In genomic region chr3:125042725-125043406, GRCh38 we compare ENCODE assay signal across 11 cellular contexts. TPM values are rescaled to one million over a fixed set of nuclear protein-coding genes. Genes with fewer than 3 reads are reported as not detected.
DNase-seq lines count a peak whose midpoint lies in the region; ATAC-seq and TF ChIP-seq lines count a peak whose summit lies in the region.
"Had no signal": no experiment of that assay in that cellular context is flagged by ENCODE, and none has a peak within 500 bp of the region (broad histone marks: within the 10 kb centered on the region; RNA-seq: fewer than 3 reads in every experiment).

No MANE protein-coding gene starts in this region.

- H3K4me3 Mint-ChIP-seq in GM23338: no peak overlapping the region
- H3K4me3 Mint-ChIP-seq: activated CD8-positive, alpha-beta T cell treated with anti-CD3 and anti-CD28 coated beads for 36 hours; stimulated activated naive B cell treated with anti-CD40 and anti-IgM and Interleukin-4, amounts not matched to agents 10 μg/mL and 1 μg/mL and 100 μg/mL, for 72 hours had no signal

- peak overlapping the region; percentile 54 to 82 (median 55) for H3K9ac ChIP-seq in skeletal muscle tissue (ENCODE audit: low read depth in 1 of 3, low read length in 3 of 3)

- TF ChIP-seq CTCF in GM23338 (conservative IDR thresholded peaks at IDR 0.05; ENCODE audit: low read depth in 2 of 2): no peak
- no peak for TF ChIP-seq CTCF in dorsolateral prefrontal cortex (IDR thresholded peaks at IDR 0.05 in 54 of 56, conservative IDR thresholded peaks at IDR 0.05 in 2 of 56; ENCODE audit: low read depth in 1 of 56, partially characterized antibody in 56 of 56)
- no peak for TF ChIP-seq CTCF in right lobe of liver (IDR thresholded peaks at IDR 0.05)

- no peak overlapping the region for H2AFZ ChIP-seq in GM23338

- no peaks in the 10 kb centered on the region; the same call in 1 of the 2 replicates for H3F3A ChIP-seq in GM23338 (replicated peaks; ENCODE audit: low read depth)

- no peaks in the 10 kb centered on the region; the same call in 1 of the 2 replicates for H4K20me1 ChIP-seq in GM23338 (replicated peaks; ENCODE audit: insufficient read depth)

- DNase-seq in GM23338 (ENCODE audit: low spot score) (no peak), dorsolateral prefrontal cortex (no peak), right lobe of liver (no peak), activated gamma-delta T cell (lab: John Stamatoyannopoulos, UW) (no peak), NCI-H226 (no peak), NCI-H1930 (lab: John Stamatoyannopoulos, UW) (no peak)
- DNase-seq: activated CD8-positive, alpha-beta T cell treated with anti-CD3 and anti-CD28 coated beads for 36 hours; NCI-H1417 treated with DMSO at 0.1 percent for 48 hours; stimulated activated naive B cell treated with anti-CD40 and anti-IgM and Interleukin-4, amounts not matched to agents 10 μg/mL and 1 μg/mL and 100 μg/mL, for 72 hours had no signal

- intact Hi-C loops in dorsolateral prefrontal cortex (cut with DNase I) (no loop called here), right lobe of liver (cut with DNase I) (no loop called here)

- no peaks in the 10 kb centered on the region; the same call in 1 of the 2 replicates for H3K36me3 ChIP-seq in GM23338 (ENCODE audit: insufficient read depth)
- H3K36me3 ChIP-seq in right lobe of liver: no peaks in the 10 kb centered on the region
- H3K36me3 ChIP-seq in skeletal muscle tissue (ENCODE audit: control insufficient read depth in 3 of 3, insufficient read depth in 3 of 3, low read length in 3 of 3): peaks cover 0 to 4% (median 0%) of the 10 kb centered on the region in 3 donors

- no peaks in the 10 kb centered on the region for H3K27me3 ChIP-seq in GM23338 (ENCODE audit: insufficient read depth)
- no peaks in the 10 kb centered on the region for H3K27me3 ChIP-seq in dorsolateral prefrontal cortex
- no peaks in the 10 kb centered on the region for H3K27me3 ChIP-seq in right lobe of liver
- no peaks in the 10 kb centered on the region for H3K27me3 ChIP-seq in skeletal muscle tissue (ENCODE audit: control insufficient read depth in 3 of 3, insufficient read depth in 3 of 3, low read length in 3 of 3)

- no peaks in the 10 kb centered on the region for H3K9me2 ChIP-seq in GM23338 (ENCODE audit: insufficient read depth)

- H3K27ac Mint-ChIP-seq in GM23338: no peak overlapping the region
- H3K27ac Mint-ChIP-seq: activated CD8-positive, alpha-beta T cell treated with anti-CD3 and anti-CD28 coated beads for 36 hours; stimulated activated naive B cell treated with anti-CD40 and anti-IgM and Interleukin-4, amounts not matched to agents 10 μg/mL and 1 μg/mL and 100 μg/mL, for 72 hours had no signal

- H3K27me3 Mint-ChIP-seq in GM23338 (ENCODE audit: insufficient read depth, low read depth, poor library complexity): no peaks in the 10 kb centered on the region
- H3K27me3 Mint-ChIP-seq: activated CD8-positive, alpha-beta T cell treated with anti-CD3 and anti-CD28 coated beads for 36 hours had no signal

- H3K9me3 ChIP-seq in right lobe of liver: no peaks in the 10 kb centered on the region
- no peaks in the 10 kb centered on the region for H3K9me3 ChIP-seq in skeletal muscle tissue (ENCODE audit: control insufficient read depth in 3 of 3, low read length in 3 of 3)

- no peak for TF ChIP-seq POLR2A in right lobe of liver (IDR thresholded peaks at IDR 0.05)

- H3K4me1 Mint-ChIP-seq in GM23338: peaks cover 31% of the 10 kb centered on the region

- H3K4me1 ChIP-seq in GM23338 (ENCODE audit: insufficient read depth) (peaks cover 44% of the 10 kb centered on the region), right lobe of liver (peaks cover 0 to 8% (median 0%) of the 10 kb centered on the region in 4 donors), skeletal muscle tissue (ENCODE audit: control insufficient read depth in 3 of 3, insufficient read depth in 3 of 3, low read length in 3 of 3) (peaks cover 61 to 72% (median 61%) of the 10 kb centered on the region in 3 donors)

- no peaks in the 10 kb centered on the region for H3K9me3 Mint-ChIP-seq in GM23338
- H3K9me3 Mint-ChIP-seq: activated CD8-positive, alpha-beta T cell treated with anti-CD3 and anti-CD28 coated beads for 36 hours; stimulated activated naive B cell treated with anti-CD40 and anti-IgM and Interleukin-4, amounts not matched to agents 10 μg/mL and 1 μg/mL and 100 μg/mL, for 72 hours had no signal

- H3K79me2 ChIP-seq in GM23338 (replicated peaks; ENCODE audit: insufficient read depth): peaks cover 11% of the 10 kb centered on the region; the same call in 1 of the 2 replicates

- H3K36me3 Mint-ChIP-seq in GM23338 (ENCODE audit: low read depth): no peaks in the 10 kb centered on the region; the same call in 2 of the 3 replicates

- 54% methylated on average over 16 of the region's 17 CpGs for WGBS in right lobe of liver (ENCODE audit: insufficient coverage, low coverage, low lambda C conversion rate, missing lambda C conversion rate)

- ATAC-seq in GM23338 (no peak), right lobe of liver (peak; percentile 56 to 74 (median 60)), GM21381 (IDR thresholded peaks at IDR 0.05; ENCODE audit: unreplicated experiment) (no peak)
- ATAC-seq: activated CD8-positive, alpha-beta T cell treated with anti-CD3 and anti-CD28 coated beads for 36 hours; stimulated activated naive B cell treated with anti-CD40 and anti-IgM and Interleukin-4, amounts not matched to agents 10 μg/mL and 1 μg/mL and 100 μg/mL, for 72 hours had no signal

- H3K4me2 ChIP-seq in GM23338: peak overlapping the region; percentile 57; the same call in 1 of the 2 replicates

- no peak overlapping the region for H3K4me3 ChIP-seq in GM23338
- H3K4me3 ChIP-seq in dorsolateral prefrontal cortex: peak overlapping the region in 22 of 59 donors; percentile 2 to 45 (median 14)
- no peak overlapping the region for H3K4me3 ChIP-seq in right lobe of liver
- H3K4me3 ChIP-seq in skeletal muscle tissue (ENCODE audit: low read length in 3 of 3): peak overlapping the region; percentile 33 to 65 (median 54)

- H3K27ac ChIP-seq in GM23338 (ENCODE audit: low read depth) (0 out of 2 replicates have a peak overlapping the region, but pooled peaks have one; percentile 28), dorsolateral prefrontal cortex (peak overlapping the region in 58 of 59 donors; percentile 1 to 87 (median 68)), right lobe of liver (peak overlapping the region; percentile 8 to 52 (median 14)), skeletal muscle tissue (ENCODE audit: low read depth, low read length) (peak overlapping the region; percentile 78)

TF ChIP-seq in GM23338, 12 proteins besides CTCF, POLR2A, EP300 and RAD21:
- TF ChIP-seq STAT1 (IDR thresholded peaks at IDR 0.05; ENCODE audit: unreplicated experiment): no peak
- no peak for TF ChIP-seq REST (IDR thresholded peaks at IDR 0.05; ENCODE audit: unreplicated experiment)

RNA-seq across cellular contexts. Expression of gene HEG1, which starts 12.9 kb away (rescaled TPM):
- 8.8 and 17.0 TPM in 2 replicates for total RNA-seq in GM23338 (2014; rRNA removed; shearing (Covaris generic))
- 1.8 and 1.9 TPM in 2 replicates for polyA plus RNA-seq in GM23338 (2016; fragmentation: Nextera tagmentation; extraction: Ambion mirVana)
- total RNA-seq in dorsolateral prefrontal cortex (10 to 100 TPM; 12.8 to 65.6 (median 29.0) TPM), right lobe of liver (10 to 100 TPM in 3 of 6 experiments, 1 to 10 TPM in 3; 3.5 to 14.9 (median 10.8) TPM), skeletal muscle tissue (25.1 TPM)

Comparison
In these comparisons a context has a peak if more than half of its experiments do, and no peak if none do; other contexts are left out.
1. ATAC-seq: peak in right lobe of liver (4 of 4); none in GM23338 (single experiment) and GM21381 (single experiment).
2. H3K27ac ChIP-seq: peak in every context shown above with its lines; median percentile 78 in skeletal muscle tissue; 68 in dorsolateral prefrontal cortex; 28 in GM23338; 14 in right lobe of liver.
3. H3K4me3 ChIP-seq: peak in skeletal muscle tissue (3 of 3); none in GM23338 (single experiment) and right lobe of liver (0 of 3).